25 cellular contexts compared by ENCODE assay signal in genomic region chr15:67307156-67307555, GRCh38. TPM values are rescaled to one million over a fixed set of nuclear protein-coding genes. Genes with fewer than 3 reads are reported as not detected.
A peak's percentile ranks its signal among the peaks of the same experiment; 100 is the strongest.
DNase-seq lines count a peak whose midpoint lies in the region; ATAC-seq, FAIRE-seq and TF ChIP-seq lines count a peak whose summit lies in the region.
"Had no signal": no experiment of that assay in that cellular context is flagged by ENCODE, and none has a peak within 500 bp of the region (broad histone marks: within the 10 kb centered on the region; RNA-seq: fewer than 3 reads in every experiment).

No MANE protein-coding gene starts in this region.

- H3K79me2 ChIP-seq in endothelial cell of umbilical vein (ENCODE audit: control insufficient read depth, insufficient read depth, low read length) = no peaks in the 10 kb centered on the region

- H3K4me1 ChIP-seq in endothelial cell of umbilical vein (ENCODE audit: control insufficient read depth, extremely low read depth, insufficient read depth, low read length) = no peaks in the 10 kb centered on the region
- H3K4me1 ChIP-seq: heart right ventricle, prostate gland, upper lobe of right lung had no signal

- no peaks in the 10 kb centered on the region for H3K27me3 ChIP-seq in endothelial cell of umbilical vein (ENCODE audit: control insufficient read depth in 2 of 2, insufficient read depth in 2 of 2, low read length in 2 of 2)
- H3K27me3 ChIP-seq: heart right ventricle, upper lobe of right lung had no signal

- intact Hi-C loops in endothelial cell of umbilical vein (cut with micrococcal nuclease) = loop anchor here (5.0 kb wide), 1 partner anchor 125 kb away; no protein-coding TSS in a partner anchor

- H3K4me2 ChIP-seq in endothelial cell of umbilical vein (ENCODE audit: insufficient read depth, low read length) = no peak overlapping the region

- no peaks in the 10 kb centered on the region for H3K9me1 ChIP-seq in endothelial cell of umbilical vein (replicated peaks; ENCODE audit: control insufficient read depth, extremely low read depth, insufficient read depth, low read length)

- ATAC-seq in activated T-cell treated with anti-CD3 and anti-CD28 coated beads, Interleukin-2, amount 50 U/mL, for 72 hours (replicated peaks in 1 of 2) = peak; percentile 98
- ATAC-seq in stimulated activated effector memory CD8-positive, alpha-beta T cell treated with anti-CD3 and anti-CD28 coated beads, Interleukin-12 subunit alpha, Interleukin-12 subunit beta, amount 100 ng/mL, for 72 hours = peak; percentile 100
- ATAC-seq: CD8-positive, alpha-beta T cell; heart right ventricle; naive thymus-derived CD8-positive, alpha-beta T cell; upper lobe of right lung had no signal

- no peaks in the 10 kb centered on the region for H3K36me3 Mint-ChIP-seq in activated T-cell treated with anti-CD3 and anti-CD28 coated beads, Interleukin-2, amount 50 U/mL, for 72 hours (ENCODE audit: insufficient read depth in 2 of 2)
- no peaks in the 10 kb centered on the region for H3K36me3 Mint-ChIP-seq in activated T-cell treated with anti-CD3 and anti-CD28 coated beads, Interleukin-2, amount 50 U/mL, for 24 hours (ENCODE audit: low read depth)
- H3K36me3 Mint-ChIP-seq in stimulated activated effector memory CD8-positive, alpha-beta T cell treated with anti-CD3 and anti-CD28 coated beads, Interleukin-12 subunit alpha, Interleukin-12 subunit beta, amount 100 ng/mL, for 72 hours = no peaks in the 10 kb centered on the region
- no peaks in the 10 kb centered on the region for H3K36me3 Mint-ChIP-seq in glutamatergic neuron (ENCODE audit: unreplicated experiment)
- H3K36me3 Mint-ChIP-seq in type B pancreatic cell = no peaks in the 10 kb centered on the region
- H3K36me3 Mint-ChIP-seq: brain; CD8-positive, alpha-beta T cell; memory B cell; naive thymus-derived CD8-positive, alpha-beta T cell had no signal

- FAIRE-seq in endothelial cell of umbilical vein (lab: Jason Lieb, UNC) = no peak

- H3K27ac Mint-ChIP-seq in activated T-cell treated with anti-CD3 and anti-CD28 coated beads, Interleukin-2, amount 50 U/mL, for 72 hours = no peak overlapping the region
- H3K27ac Mint-ChIP-seq in activated T-cell treated with anti-CD3 and anti-CD28 coated beads, Interleukin-2, amount 50 U/mL, for 24 hours = no peak overlapping the region
- no peak overlapping the region for H3K27ac Mint-ChIP-seq in stimulated activated effector memory CD8-positive, alpha-beta T cell treated with anti-CD3 and anti-CD28 coated beads, Interleukin-12 subunit alpha, Interleukin-12 subunit beta, amount 100 ng/mL, for 72 hours
- H3K27ac Mint-ChIP-seq in glutamatergic neuron (ENCODE audit: unreplicated experiment) (no peak overlapping the region), type B pancreatic cell (no peak overlapping the region)
- H3K27ac Mint-ChIP-seq: activated T-helper 2 cell treated with anti-CD3 and anti-CD28 coated beads, Interferon-gamma antibody, Interleukin-2, Interleukin-4, amounts not matched to agents 10 μg/mL and 5 μg/mL and 100 μg/mL, durations not matched to agents 14 hours and 24 hours and 36 hours; CD8-positive, alpha-beta T cell; memory B cell; naive thymus-derived CD8-positive, alpha-beta T cell had no signal

- dilution Hi-C loops in endothelial cell of umbilical vein (cut with MboI; ENCODE audit: extremely low pct_ligation_motif_present, low sequenced_read_pairs) = no loop called here

- H3K4me3 ChIP-seq in endothelial cell of umbilical vein (replicated peaks in 1 of 3; ENCODE audit: insufficient read depth in 1 of 3, low read depth in 1 of 3, low read length in 3 of 3) = no peak overlapping the region
- H3K4me3 ChIP-seq: heart right ventricle, prostate gland, upper lobe of right lung had no signal

- no peaks in the 10 kb centered on the region for H3K9me3 ChIP-seq in endothelial cell of umbilical vein (replicated peaks; ENCODE audit: control insufficient read depth, insufficient read depth, low read length)
- H3K9me3 ChIP-seq: heart right ventricle, prostate gland, upper lobe of right lung had no signal

- H3K36me3 ChIP-seq in endothelial cell of umbilical vein (ENCODE audit: control insufficient read depth in 2 of 2, extremely low read depth in 1 of 2, insufficient read depth in 2 of 2, low read length in 2 of 2) = no peaks in the 10 kb centered on the region
- H3K36me3 ChIP-seq: heart right ventricle, prostate gland, upper lobe of right lung had no signal

- POLR2A ChIA-PET in endothelial cell of umbilical vein (lab: Charles Lee) = no interaction called here

- H3K4me1 Mint-ChIP-seq in activated T-cell treated with anti-CD3 and anti-CD28 coated beads, Interleukin-2, amount 50 U/mL, for 72 hours (ENCODE audit: low read depth) = peaks cover 23% of the 10 kb centered on the region
- peaks cover 17% of the 10 kb centered on the region for H3K4me1 Mint-ChIP-seq in activated T-cell treated with anti-CD3 and anti-CD28 coated beads, Interleukin-2, amount 50 U/mL, for 24 hours (ENCODE audit: low read depth)
- no peaks in the 10 kb centered on the region for H3K4me1 Mint-ChIP-seq in stimulated activated effector memory CD8-positive, alpha-beta T cell treated with anti-CD3 and anti-CD28 coated beads, Interleukin-12 subunit alpha, Interleukin-12 subunit beta, amount 100 ng/mL, for 72 hours
- H3K4me1 Mint-ChIP-seq in glutamatergic neuron (ENCODE audit: low read depth, unreplicated experiment) = no peaks in the 10 kb centered on the region
- H3K4me1 Mint-ChIP-seq in type B pancreatic cell (ENCODE audit: unreplicated experiment) = peaks cover 19% of the 10 kb centered on the region
- H3K4me1 Mint-ChIP-seq: memory B cell; naive thymus-derived CD8-positive, alpha-beta T cell had no signal

- CTCF ChIA-PET in endothelial cell of umbilical vein (lab: Charles Lee) = no interaction called here

- H2AFZ ChIP-seq in endothelial cell of umbilical vein (ENCODE audit: low read depth, low read length) = no peak overlapping the region

- no peak for TF ChIP-seq POLR2A in endothelial cell of umbilical vein (IDR thresholded peaks at IDR 0.05; ENCODE audit: low read depth, low read length)

- no peaks in the 10 kb centered on the region for H3K9me3 Mint-ChIP-seq in activated T-cell treated with anti-CD3 and anti-CD28 coated beads, Interleukin-2, amount 50 U/mL, for 72 hours
- no peaks in the 10 kb centered on the region for H3K9me3 Mint-ChIP-seq in activated T-cell treated with anti-CD3 and anti-CD28 coated beads, Interleukin-2, amount 50 U/mL, for 24 hours
- no peaks in the 10 kb centered on the region for H3K9me3 Mint-ChIP-seq in stimulated activated effector memory CD8-positive, alpha-beta T cell treated with anti-CD3 and anti-CD28 coated beads, Interleukin-12 subunit alpha, Interleukin-12 subunit beta, amount 100 ng/mL, for 72 hours
- H3K9me3 Mint-ChIP-seq in glutamatergic neuron (ENCODE audit: unreplicated experiment) (no peaks in the 10 kb centered on the region), type B pancreatic cell (no peaks in the 10 kb centered on the region)
- H3K9me3 Mint-ChIP-seq: activated T-helper 2 cell treated with anti-CD3 and anti-CD28 coated beads, Interferon-gamma antibody, Interleukin-2, Interleukin-4, amounts not matched to agents 10 μg/mL and 5 μg/mL and 100 μg/mL, durations not matched to agents 14 hours and 24 hours and 36 hours; brain; CD8-positive, alpha-beta T cell; memory B cell; naive thymus-derived CD8-positive, alpha-beta T cell had no signal

- H3K4me3 Mint-ChIP-seq in activated T-cell treated with anti-CD3 and anti-CD28 coated beads, Interleukin-2, amount 50 U/mL, for 72 hours = peak overlapping the region in 1 of 2 donors; percentile 55
- no peak overlapping the region for H3K4me3 Mint-ChIP-seq in activated T-cell treated with anti-CD3 and anti-CD28 coated beads, Interleukin-2, amount 50 U/mL, for 24 hours
- H3K4me3 Mint-ChIP-seq in stimulated activated effector memory CD8-positive, alpha-beta T cell treated with anti-CD3 and anti-CD28 coated beads, Interleukin-12 subunit alpha, Interleukin-12 subunit beta, amount 100 ng/mL, for 72 hours = no peak overlapping the region
- no peak overlapping the region for H3K4me3 Mint-ChIP-seq in glutamatergic neuron (ENCODE audit: unreplicated experiment)
- H3K4me3 Mint-ChIP-seq in type B pancreatic cell = no peak overlapping the region
- H3K4me3 Mint-ChIP-seq: brain; CD8-positive, alpha-beta T cell; memory B cell; naive thymus-derived CD8-positive, alpha-beta T cell had no signal

- peaks cover 48% of the 10 kb centered on the region for H3K27me3 Mint-ChIP-seq in activated T-cell treated with anti-CD3 and anti-CD28 coated beads, Interleukin-2, amount 50 U/mL, for 72 hours (ENCODE audit: low read depth)
- H3K27me3 Mint-ChIP-seq in activated T-cell treated with anti-CD3 and anti-CD28 coated beads, Interleukin-2, amount 50 U/mL, for 24 hours = peaks cover 17% of the 10 kb centered on the region
- H3K27me3 Mint-ChIP-seq in glutamatergic neuron (ENCODE audit: unreplicated experiment) (no peaks in the 10 kb centered on the region), type B pancreatic cell (no peaks in the 10 kb centered on the region)
- H3K27me3 Mint-ChIP-seq: brain, memory B cell had no signal

- no TSS peak for BruUV-seq in endothelial cell of umbilical vein (replicated peaks; lab: Mats Ljungman, UMichigan)

- no peak for DNase-seq in activated T-cell treated with anti-CD3 and anti-CD28 coated beads, Interleukin-2, amount 50 U/mL, for 72 hours
- no peak for DNase-seq in activated T-cell treated with anti-CD3 and anti-CD28 coated beads, Interleukin-2, amount 50 U/mL, for 24 hours
- DNase-seq in LHCN-M2 (ENCODE audit: low read depth) = peak; percentile 50
- peak; percentile 3 for DNase-seq in endothelial cell of umbilical vein (ENCODE audit: low read depth, low spot score)
- no peak for DNase-seq in stimulated activated effector memory CD8-positive, alpha-beta T cell treated with anti-CD3 and anti-CD28 coated beads, Interleukin-12 subunit alpha, Interleukin-12 subunit beta, amount 100 ng/mL, for 72 hours (ENCODE audit: low spot score in 2 of 2)
- DNase-seq in glutamatergic neuron = no peak
- no peak for DNase-seq in activated gamma-delta T cell treated with Interleukin-2 at 50 U/mL for 16 hours
- no peak for DNase-seq in type B pancreatic cell (ENCODE audit: extremely low spot score, unreplicated experiment)
- DNase-seq: ACHN; activated CD4-positive, alpha-beta T cell treated with anti-CD3 and anti-CD28 coated beads, Interleukin-2, amount 50 U/mL, for 4 hours; CD8-positive, alpha-beta T cell; DND-41; heart right ventricle; islet precursor cell; naive thymus-derived CD8-positive, alpha-beta T cell; NCI-H1436; NCI-H2171 treated with DMSO at 0.1 percent for 48 hours; RPMI8226; SW 1271; upper lobe of right lung had no signal

- TF ChIP-seq CTCF in endothelial cell of umbilical vein (IDR thresholded peaks at IDR 0.05; ENCODE audit: extremely low read depth in 1 of 2, insufficient read depth in 1 of 2, low read depth in 1 of 2, low read length in 2 of 2) (no peak), glutamatergic neuron (IDR thresholded peaks at IDR 0.05; ENCODE audit: partially characterized antibody, unreplicated experiment) (no peak), type B pancreatic cell (conservative IDR thresholded peaks at IDR 0.05) (no peak)

- H3K9ac ChIP-seq in endothelial cell of umbilical vein (replicated peaks; ENCODE audit: extremely low read depth, insufficient read depth, low read length) = no peak overlapping the region

- H4K20me1 ChIP-seq in endothelial cell of umbilical vein (replicated peaks; ENCODE audit: control insufficient read depth, extremely low read depth, insufficient read depth, low read length) = no peaks in the 10 kb centered on the region

- no peak overlapping the region for H3K27ac ChIP-seq in endothelial cell of umbilical vein (ENCODE audit: insufficient read depth, low read depth, low read length)
- H3K27ac ChIP-seq: epithelial cell of prostate, heart right ventricle, prostate gland, upper lobe of right lung had no signal

RNA-seq across cellular contexts. Expression of gene IQCH, which starts 52.6 kb away (rescaled TPM):
- 1 to 10 TPM; 3.6 to 3.7 TPM for total RNA-seq in activated T-cell treated with anti-CD3 and anti-CD28 coated beads, Interleukin-2, amount 50 U/mL, for 72 hours
- total RNA-seq in LHCN-M2 (2014; rRNA removed) = 4.1 and 4.8 TPM in 2 replicates
- 1.0 TPM for polyA plus RNA-seq in LHCN-M2 (2012)
- 0.51 and 2.6 TPM in 2 replicates for total RNA-seq in endothelial cell of umbilical vein
- 0.16 and 0.29 TPM in 2 replicates for polyA plus RNA-seq in endothelial cell of umbilical vein
- polyA plus RNA-seq in endothelial cell of umbilical vein (2011; cell fraction: cytosol; rRNA removed) = 0.27 and 0.35 TPM in 2 replicates
- polyA plus RNA-seq in endothelial cell of umbilical vein (2011; cell fraction: nucleus; rRNA removed) = 0.88 and 0.95 TPM in 2 replicates
- polyA plus RNA-seq in endothelial cell of umbilical vein (2012) = 0.40 and 0.47 TPM in 2 replicates
- polyA minus RNA-seq in endothelial cell of umbilical vein = 1.1 and 3.2 TPM in 2 replicates
- 5.9 TPM for polyA minus RNA-seq in endothelial cell of umbilical vein (2011; cell fraction: cytosol; rRNA and poly(A)+ RNA removed)
- polyA minus RNA-seq in endothelial cell of umbilical vein (2011; cell fraction: nucleus; rRNA and poly(A)+ RNA removed) = 2.9 and 6.4 TPM in 2 replicates
- 4.5 TPM for total RNA-seq in glutamatergic neuron (ENCODE audit: unreplicated experiment)
- 1.00 and 2.0 TPM in 2 replicates for total RNA-seq in type B pancreatic cell (ENCODE audit: low replicate concordance)

RNA-seq across cellular contexts. Expression of gene AAGAB, which starts 52.7 kb away (rescaled TPM):
- total RNA-seq in activated T-cell treated with anti-CD3 and anti-CD28 coated beads, Interleukin-2, amount 50 U/mL, for 72 hours = 10 to 100 TPM; 51.7 to 65.0 TPM
- total RNA-seq in LHCN-M2 (2014; rRNA removed) (51.8 and 57.0 TPM in 2 replicates), endothelial cell of umbilical vein (38.0 and 42.6 TPM in 2 replicates), glutamatergic neuron (ENCODE audit: unreplicated experiment) (39.9 TPM), type B pancreatic cell (ENCODE audit: low replicate concordance) (48.4 and 50.9 TPM in 2 replicates)
- 32.5 TPM for polyA plus RNA-seq in LHCN-M2 (2012)
- 21.2 and 22.7 TPM in 2 replicates for polyA plus RNA-seq in endothelial cell of umbilical vein
- polyA plus RNA-seq in endothelial cell of umbilical vein (2011; cell fraction: cytosol; rRNA removed) = 29.4 and 35.2 TPM in 2 replicates
- 18.7 and 23.4 TPM in 2 replicates for polyA plus RNA-seq in endothelial cell of umbilical vein (2011; cell fraction: nucleus; rRNA removed)
- polyA plus RNA-seq in endothelial cell of umbilical vein (2012) = 33.0 and 40.9 TPM in 2 replicates
- 63.8 and 65.7 TPM in 2 replicates for polyA minus RNA-seq in endothelial cell of umbilical vein
- polyA minus RNA-seq in endothelial cell of umbilical vein (2011; cell fraction: cytosol; rRNA and poly(A)+ RNA removed) = 54.0 TPM
- 36.1 and 37.7 TPM in 2 replicates for polyA minus RNA-seq in endothelial cell of umbilical vein (2011; cell fraction: nucleus; rRNA and poly(A)+ RNA removed)

Comparison
In these comparisons a context has a peak if more than half of its experiments do, and no peak if none do; other contexts are left out.
1. DNase-seq: peak in LHCN-M2 (single experiment) and endothelial cell of umbilical vein (single experiment); none in activated T-cell treated with anti-CD3 and anti-CD28 coated beads, Interleukin-2, amount 50 U/mL, for 72 hours (0 of 2), activated T-cell treated with anti-CD3 and anti-CD28 coated beads, Interleukin-2, amount 50 U/mL, for 24 hours (single experiment), stimulated activated effector memory CD8-positive, alpha-beta T cell treated with anti-CD3 and anti-CD28 coated beads, Interleukin-12 subunit alpha, Interleukin-12 subunit beta, amount 100 ng/mL, for 72 hours (0 of 2), glutamatergic neuron (single experiment), activated gamma-delta T cell treated with Interleukin-2 at 50 U/mL for 16 hours (single experiment) and type B pancreatic cell (single experiment).